In genomic region chr12:113997365-113997764, GRCh38 we compare ENCODE assay signal across 17 cellular contexts. TPM values are rescaled to one million over a fixed set of nuclear protein-coding genes. Genes with fewer than 3 reads are reported as not detected.
DNase-seq lines count a peak whose midpoint lies in the region; ATAC-seq and TF ChIP-seq lines count a peak whose summit lies in the region.
"Had no signal": no experiment of that assay in that cellular context is flagged by ENCODE, and none has a peak within 500 bp of the region (broad histone marks: within the 10 kb centered on the region; RNA-seq: fewer than 3 reads in every experiment).

No MANE protein-coding gene starts in this region.

- no peak overlapping the region for H3K4me3 ChIP-seq in WERI-Rb-1 (ENCODE audit: low read depth, low read length)
- H3K4me3 ChIP-seq: A549, HAP-1 had no signal

- H3K27me3 ChIP-seq in WERI-Rb-1 (ENCODE audit: insufficient read depth, low read depth, severe bottlenecking), result peaks cover 84% of the 10 kb centered on the region

- no peaks in the 10 kb centered on the region for H3K9me3 ChIP-seq in WERI-Rb-1 (ENCODE audit: severe bottlenecking)
- H3K9me3 ChIP-seq: A549, HAP-1 had no signal

- POLR2A ChIA-PET in activated CD8-positive, alpha-beta T cell treated with anti-CD3 and anti-CD28 coated beads for 36 hours (lab: Charles Lee), result no interaction called here
- POLR2A ChIA-PET in activated CD8-positive, alpha-beta T cell treated with anti-CD3 and anti-CD28 coated beads, Interleukin-2, amount 10 ng/mL, durations not matched to agents 7 days and 5 days (lab: Charles Lee), result no interaction called here

- H3K27me3 Mint-ChIP-seq in activated CD8-positive, alpha-beta T cell treated with anti-CD3 and anti-CD28 coated beads for 36 hours, result peaks cover 2% of the 10 kb centered on the region
- H3K27me3 Mint-ChIP-seq in activated CD8-positive, alpha-beta T cell treated with anti-CD3 and anti-CD28 coated beads, Interleukin-2, amount 10 ng/mL, durations not matched to agents 7 days and 5 days (ENCODE audit: low read depth), result peaks cover 17% of the 10 kb centered on the region
- H3K27me3 Mint-ChIP-seq in stimulated activated naive B cell treated with anti-CD40 and anti-IgM and Interleukin-4, amounts not matched to agents 10 μg/mL and 1 μg/mL and 100 μg/mL, for 72 hours, result peaks cover 38 to 84% of the 10 kb centered on the region in 2 donors

- peak; percentile 24 for ATAC-seq in activated CD8-positive, alpha-beta T cell treated with anti-CD3 and anti-CD28 coated beads for 36 hours
- ATAC-seq in activated CD8-positive, alpha-beta T cell treated with anti-CD3 and anti-CD28 coated beads, Interleukin-2, amount 10 ng/mL, durations not matched to agents 7 days and 5 days, result no peak
- ATAC-seq in GM19035 (IDR thresholded peaks at IDR 0.05; ENCODE audit: unreplicated experiment) (peak; percentile 63), HG03432 (IDR thresholded peaks at IDR 0.05; ENCODE audit: unreplicated experiment) (peak; percentile 84)
- ATAC-seq in stimulated activated naive B cell treated with anti-CD40 and anti-IgM and Interleukin-4, amounts not matched to agents 10 μg/mL and 1 μg/mL and 100 μg/mL, for 72 hours (replicated peaks), result peak; percentile 31 to 42
- ATAC-seq: A549 had no signal

- no peak overlapping the region for H3K27ac Mint-ChIP-seq in activated CD8-positive, alpha-beta T cell treated with anti-CD3 and anti-CD28 coated beads for 36 hours
- no peak overlapping the region for H3K27ac Mint-ChIP-seq in activated CD8-positive, alpha-beta T cell treated with anti-CD3 and anti-CD28 coated beads, Interleukin-2, amount 10 ng/mL, durations not matched to agents 7 days and 5 days
- H3K27ac Mint-ChIP-seq in stimulated activated naive B cell treated with anti-CD40 and anti-IgM and Interleukin-4, amounts not matched to agents 10 μg/mL and 1 μg/mL and 100 μg/mL, for 72 hours, result no peak overlapping the region

- H3K4me1 Mint-ChIP-seq in activated CD8-positive, alpha-beta T cell treated with anti-CD3 and anti-CD28 coated beads for 36 hours (ENCODE audit: low read depth), result no peaks in the 10 kb centered on the region
- no peaks in the 10 kb centered on the region for H3K4me1 Mint-ChIP-seq in activated CD8-positive, alpha-beta T cell treated with anti-CD3 and anti-CD28 coated beads, Interleukin-2, amount 10 ng/mL, durations not matched to agents 7 days and 5 days (ENCODE audit: low read depth)
- no peaks in the 10 kb centered on the region for H3K4me1 Mint-ChIP-seq in stimulated activated naive B cell treated with anti-CD40 and anti-IgM and Interleukin-4, amounts not matched to agents 10 μg/mL and 1 μg/mL and 100 μg/mL, for 72 hours

- no peak overlapping the region for H3K4me3 Mint-ChIP-seq in activated CD8-positive, alpha-beta T cell treated with anti-CD3 and anti-CD28 coated beads for 36 hours
- no peak overlapping the region for H3K4me3 Mint-ChIP-seq in activated CD8-positive, alpha-beta T cell treated with anti-CD3 and anti-CD28 coated beads, Interleukin-2, amount 10 ng/mL, durations not matched to agents 7 days and 5 days
- no peak overlapping the region for H3K4me3 Mint-ChIP-seq in stimulated activated naive B cell treated with anti-CD40 and anti-IgM and Interleukin-4, amounts not matched to agents 10 μg/mL and 1 μg/mL and 100 μg/mL, for 72 hours

- no peak for TF ChIP-seq CTCF in activated CD8-positive, alpha-beta T cell treated with anti-CD3 and anti-CD28 coated beads for 36 hours (IDR thresholded peaks at IDR 0.05)
- no peak for TF ChIP-seq CTCF in WERI-Rb-1 (IDR thresholded peaks at IDR 0.05; ENCODE audit: low read depth, low read length)

- DNase-seq in activated CD8-positive, alpha-beta T cell treated with anti-CD3 and anti-CD28 coated beads for 36 hours, result no peak
- DNase-seq in activated CD8-positive, alpha-beta T cell treated with anti-CD3 and anti-CD28 coated beads, Interleukin-2, amount 10 ng/mL, durations not matched to agents 7 days and 5 days, result no peak
- DNase-seq in stimulated activated naive B cell treated with anti-CD40 and anti-IgM and Interleukin-4, amounts not matched to agents 10 μg/mL and 1 μg/mL and 100 μg/mL, for 72 hours, result no peak
- no peak for DNase-seq in NCI-H1105 (lab: John Stamatoyannopoulos, UW)
- DNase-seq in WERI-Rb-1, result no peak
- DNase-seq: NCI-H1092; NCI-H187; NCI-H524 treated with DMSO at 0.1 percent for 48 hours; NK-92 treated with Interleukin-12 subunit alpha and Interleukin-12 subunit beta, amount 100 ng/mL, for 24 hours; OCI-M1; RPMI8226 had no signal

- intact Hi-C loops in activated CD8-positive, alpha-beta T cell treated with anti-CD3 and anti-CD28 coated beads for 36 hours (cut with micrococcal nuclease), result no loop called here

- no peaks in the 10 kb centered on the region for H3K36me3 Mint-ChIP-seq in activated CD8-positive, alpha-beta T cell treated with anti-CD3 and anti-CD28 coated beads for 36 hours (ENCODE audit: low read depth)
- H3K36me3 Mint-ChIP-seq in activated CD8-positive, alpha-beta T cell treated with anti-CD3 and anti-CD28 coated beads, Interleukin-2, amount 10 ng/mL, durations not matched to agents 7 days and 5 days (ENCODE audit: low read depth), result no peaks in the 10 kb centered on the region
- no peaks in the 10 kb centered on the region for H3K36me3 Mint-ChIP-seq in stimulated activated naive B cell treated with anti-CD40 and anti-IgM and Interleukin-4, amounts not matched to agents 10 μg/mL and 1 μg/mL and 100 μg/mL, for 72 hours

- no peaks in the 10 kb centered on the region for H3K36me3 ChIP-seq in WERI-Rb-1
- H3K36me3 ChIP-seq: HAP-1 had no signal

- no peak overlapping the region for H3K27ac ChIP-seq in WERI-Rb-1
- H3K27ac ChIP-seq: A549, C4-2B, KMS-11 had no signal

- H3K9me3 Mint-ChIP-seq in activated CD8-positive, alpha-beta T cell treated with anti-CD3 and anti-CD28 coated beads for 36 hours, result no peaks in the 10 kb centered on the region
- no peaks in the 10 kb centered on the region for H3K9me3 Mint-ChIP-seq in activated CD8-positive, alpha-beta T cell treated with anti-CD3 and anti-CD28 coated beads, Interleukin-2, amount 10 ng/mL, durations not matched to agents 7 days and 5 days (ENCODE audit: insufficient read depth)
- no peaks in the 10 kb centered on the region for H3K9me3 Mint-ChIP-seq in stimulated activated naive B cell treated with anti-CD40 and anti-IgM and Interleukin-4, amounts not matched to agents 10 μg/mL and 1 μg/mL and 100 μg/mL, for 72 hours

- CTCF ChIA-PET in activated CD8-positive, alpha-beta T cell treated with anti-CD3 and anti-CD28 coated beads for 36 hours (lab: Charles Lee), result no interaction called here
- CTCF ChIA-PET in activated CD8-positive, alpha-beta T cell treated with anti-CD3 and anti-CD28 coated beads, Interleukin-2, amount 10 ng/mL, durations not matched to agents 7 days and 5 days (lab: Charles Lee), result no interaction called here

RNA-seq across cellular contexts. Expression of gene RBM19, which starts 31.2 kb away (rescaled TPM):
- total RNA-seq in activated CD8-positive, alpha-beta T cell treated with anti-CD3 and anti-CD28 coated beads for 36 hours, result 10 to 100 TPM; 66.9 to 67.7 TPM
- total RNA-seq in activated CD8-positive, alpha-beta T cell treated with anti-CD3 and anti-CD28 coated beads, Interleukin-2, amount 10 ng/mL, durations not matched to agents 7 days and 5 days, result 10 to 100 TPM; 29.6 to 33.8 TPM
